8 cellular contexts compared by ENCODE assay signal in genomic region chr1:174093789-174094188, GRCh38.
DNase-seq lines count a peak whose midpoint lies in the region; ATAC-seq and FAIRE-seq lines count a peak whose summit lies in the region.
"Not testable (repeated sequence)": the region's sequence is repeated elsewhere in the genome, so short reads cannot be mapped to it uniquely, and the experiment has no call there.

No MANE protein-coding gene starts in this region.

- not testable (repeated sequence) for H3K9me3 ChIP-seq in Karpas-422 (ENCODE audit: low read length); adipocyte (ENCODE audit: control insufficient read depth, low read length)

- H3K27me3 ChIP-seq in Karpas-422 (ENCODE audit: low read length); adipocyte (replicated peaks; ENCODE audit: control insufficient read depth, insufficient read depth, low read length): not testable (repeated sequence)

- not testable (repeated sequence) for H3K4me2 ChIP-seq in Karpas-422 (ENCODE audit: low read depth, low read length, poor library complexity, severe bottlenecking)

- peak; percentile 61 for DNase-seq in DMS 273 (lab: John Stamatoyannopoulos, UW; ENCODE audit: unreplicated experiment)
- DNase-seq in GM18507 (ENCODE audit: extremely low spot score, insufficient read length, low read depth), result peak; percentile 8
- DNase-seq in Karpas-422, result peak; percentile 52
- peak; percentile 56 for DNase-seq in NCI-H2171 treated with DMSO at 0.1 percent for 48 hours (lab: John Stamatoyannopoulos, UW)
- peak; percentile 7 for DNase-seq in SIG-M5 treated with dmso at 0.1 percent for 504 hours (lab: John Stamatoyannopoulos, UW; ENCODE audit: unreplicated experiment)
- DNase-seq in adipocyte (ENCODE audit: low read depth), result peak; percentile 26
- not testable (repeated sequence) for DNase-seq in Right ventricle myocardium superior

- FAIRE-seq in GM18507 (lab: Jason Lieb, UNC), result not testable (repeated sequence)

- H3K4me1 ChIP-seq in Karpas-422 (ENCODE audit: low read length); adipocyte (ENCODE audit: control insufficient read depth, insufficient read depth, low read length): not testable (repeated sequence)

- not testable (repeated sequence) for H3K9ac ChIP-seq in Karpas-422 (ENCODE audit: low read length); adipocyte (ENCODE audit: low read length)

- not testable (repeated sequence) for H3K27ac ChIP-seq in Karpas-422 (ENCODE audit: low read length)

- peak; percentile 62 for ATAC-seq in Right ventricle myocardium superior (ENCODE audit: poor library complexity)
- ATAC-seq in stimulated activated memory B cell treated with anti-CD40 and anti-IgM and Interleukin-4, amounts not matched to agents 10 μg/mL and 1 μg/mL and 100 μg/mL, for 72 hours, result peak; percentile 67

- H3K36me3 Mint-ChIP-seq in stimulated activated memory B cell treated with anti-CD40 and anti-IgM and Interleukin-4, amounts not matched to agents 10 μg/mL and 1 μg/mL and 100 μg/mL, for 72 hours, result not testable (repeated sequence)

- not testable (repeated sequence) for H4K20me1 ChIP-seq in Karpas-422 (ENCODE audit: insufficient read depth, low read depth, low read length)

- H3K36me3 ChIP-seq in Karpas-422 (ENCODE audit: insufficient read depth, low read length); adipocyte (ENCODE audit: control insufficient read depth, insufficient read depth, low read length, severe bottlenecking): not testable (repeated sequence)

- H3K9me2 ChIP-seq in Karpas-422 (replicated peaks; ENCODE audit: insufficient read depth, low read length), result not testable (repeated sequence)

- not testable (repeated sequence) for H3K4me3 Mint-ChIP-seq in stimulated activated memory B cell treated with anti-CD40 and anti-IgM and Interleukin-4, amounts not matched to agents 10 μg/mL and 1 μg/mL and 100 μg/mL, for 72 hours

- not testable (repeated sequence) for H3K27me3 Mint-ChIP-seq in stimulated activated memory B cell treated with anti-CD40 and anti-IgM and Interleukin-4, amounts not matched to agents 10 μg/mL and 1 μg/mL and 100 μg/mL, for 72 hours

- not testable (repeated sequence) for H3K4me1 Mint-ChIP-seq in stimulated activated memory B cell treated with anti-CD40 and anti-IgM and Interleukin-4, amounts not matched to agents 10 μg/mL and 1 μg/mL and 100 μg/mL, for 72 hours

- H3K27ac Mint-ChIP-seq in stimulated activated memory B cell treated with anti-CD40 and anti-IgM and Interleukin-4, amounts not matched to agents 10 μg/mL and 1 μg/mL and 100 μg/mL, for 72 hours, result not testable (repeated sequence)

- H3K4me3 ChIP-seq in Karpas-422 (ENCODE audit: low read length); adipocyte (ENCODE audit: low read length): not testable (repeated sequence)

- not testable (repeated sequence) for H3K79me2 ChIP-seq in Karpas-422 (ENCODE audit: low read length)

- H3K9me3 Mint-ChIP-seq in stimulated activated memory B cell treated with anti-CD40 and anti-IgM and Interleukin-4, amounts not matched to agents 10 μg/mL and 1 μg/mL and 100 μg/mL, for 72 hours, result not testable (repeated sequence)

- H2AFZ ChIP-seq in Karpas-422 (ENCODE audit: low read length), result not testable (repeated sequence)

- intact Hi-C loops in Right ventricle myocardium superior (cut with DNase I), result loop anchor here (10.0 kb wide), 1 partner anchor 121 kb away; no protein-coding TSS in a partner anchor
